ENCODE assay signal across 14 cellular contexts in the genomic region with DNA sequence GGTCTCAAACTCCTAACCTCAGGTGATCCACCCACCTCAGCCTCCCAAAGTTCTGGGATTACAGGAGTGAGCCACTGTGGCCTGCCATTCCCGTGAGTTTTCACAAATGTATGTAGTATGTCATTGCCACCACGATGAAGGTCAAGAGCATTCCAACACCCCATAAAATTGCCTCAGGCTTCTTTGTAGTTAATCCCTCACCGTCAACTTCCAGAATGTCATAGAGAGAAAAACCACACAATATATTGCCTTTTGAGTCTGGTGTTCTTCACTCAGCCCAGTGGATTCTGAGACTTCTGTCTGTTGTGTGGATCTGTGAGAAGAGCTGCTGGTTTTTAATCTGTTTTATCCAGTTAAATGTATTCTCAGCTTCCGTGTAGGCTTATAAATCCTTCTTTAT. TPM values are rescaled to one million over a fixed set of nuclear protein-coding genes. Genes with fewer than 3 reads are reported as not detected.
"Had no signal": no experiment of that assay in that cellular context is flagged by ENCODE, and none has a peak within 500 bp of the region (broad histone marks: within the 10 kb centered on the region; RNA-seq: fewer than 3 reads in every experiment).

No MANE protein-coding gene starts in this region.

- DNase-seq: activated CD4-positive, alpha-beta T cell treated with anti-CD3 and anti-CD28 coated beads, Interleukin-2, amount 50 U/mL, for 1 hour; activated CD4-positive, CD25-positive, alpha-beta regulatory T cell; activated effector memory CD4-positive, alpha-beta T cell treated with Interleukin-2 at 50 U/mL for 16 hours; activated T-cell treated with anti-CD3 and anti-CD28 coated beads for 4 hours; colonic mucosa; gastrocnemius medialis; small intestine had no signal

- H3K4me3 Mint-ChIP-seq: activated naive CD8-positive, alpha-beta T cell had no signal

- H3K9me3 ChIP-seq: ascending aorta, colonic mucosa, gastrocnemius medialis, tibial nerve had no signal

- H3K27me3 Mint-ChIP-seq: activated naive CD8-positive, alpha-beta T cell had no signal

- H3K4me1 ChIP-seq: ascending aorta, colonic mucosa, gastrocnemius medialis, tibial nerve had no signal

- H3K27ac ChIP-seq: ascending aorta, cardiac muscle cell, colonic mucosa, gastrocnemius medialis, tibial nerve had no signal

- ATAC-seq: gastrocnemius medialis had no signal

- H3K4me3 ChIP-seq: ascending aorta, cardiac muscle cell, colonic mucosa, gastrocnemius medialis, tibial nerve had no signal

- H3K27ac Mint-ChIP-seq: activated naive CD8-positive, alpha-beta T cell had no signal

- H3K27me3 ChIP-seq: ascending aorta, cardiac muscle cell, colonic mucosa, gastrocnemius medialis, tibial nerve had no signal

RNA-seq across cellular contexts. Expression of a gene that starts 47.1 kb away (rescaled TPM):
- total RNA-seq: activated CD8-positive, alpha-beta memory T cell treated with anti-CD3 and anti-CD28 coated beads for 36 hours; cardiac muscle cell; endothelial cell of umbilical vein; T-helper 2 cell treated with Interferon-gamma antibody and Interleukin-4, amounts not matched to agents 100 ng/mL and 5 ng/mL, for 36 hours had no signal
- polyA plus RNA-seq: cardiac muscle cell, endothelial cell of umbilical vein had no signal
